In genomic region chr11:134668796-134669195, GRCh38 we compare ENCODE assay signal across 22 cellular contexts.
"Had no signal": no experiment of that assay in that cellular context is flagged by ENCODE, and none has a peak within 500 bp of the region (broad histone marks: within the 10 kb centered on the region; RNA-seq: fewer than 3 reads in every experiment).

No MANE protein-coding gene starts in this region.

- H3K9ac ChIP-seq: neural progenitor cell had no signal

- H3K27ac Mint-ChIP-seq: naive thymus-derived CD8-positive, alpha-beta T cell; neural progenitor cell; stimulated activated naive B cell treated with anti-CD40 and anti-IgM and Interleukin-4, amounts not matched to agents 10 μg/mL and 1 μg/mL and 100 μg/mL, for 72 hours had no signal

- H3K9me3 ChIP-seq: breast epithelium, mucosa of descending colon, pancreas, right lobe of liver, thyroid gland, upper lobe of right lung had no signal

- ATAC-seq: esophagus mucosa; gastroesophageal sphincter; left lobe of liver; mucosa of descending colon; naive thymus-derived CD8-positive, alpha-beta T cell; pancreas; psoas muscle; right lobe of liver; stimulated activated naive B cell treated with anti-CD40 and anti-IgM and Interleukin-4, amounts not matched to agents 10 μg/mL and 1 μg/mL and 100 μg/mL, for 72 hours; upper lobe of right lung had no signal

- DNase-seq: central memory CD4-positive, alpha-beta T cell; glutamatergic neuron; islet precursor cell; mucosa of descending colon; naive thymus-derived CD8-positive, alpha-beta T cell; occipital lobe; pancreas; psoas muscle; retina; right lobe of liver; stimulated activated CD4-positive, alpha-beta T cell treated with anti-CD3 and anti-CD28 coated beads, Interleukin-2, amount 100 ng/mL, for 24 hours; stimulated activated CD4-positive, alpha-beta T cell treated with anti-CD3 and anti-CD28 coated beads, Interleukin-4, amount 100 ng/mL, for 4 hours; stimulated activated naive B cell treated with anti-CD40 and anti-IgM and Interleukin-4, amounts not matched to agents 10 μg/mL and 1 μg/mL and 100 μg/mL, for 72 hours; thyroid gland; upper lobe of right lung had no signal

- H3K27me3 ChIP-seq: neural progenitor cell, pancreas, right lobe of liver, thyroid gland, upper lobe of right lung had no signal

- H3K4me2 ChIP-seq: neural progenitor cell had no signal

- H3K4me1 ChIP-seq: breast epithelium, gastroesophageal sphincter, neural progenitor cell, pancreas, psoas muscle, right lobe of liver, spleen, suprapubic skin, thyroid gland, upper lobe of right lung had no signal

- H3K27ac ChIP-seq: breast epithelium, gastroesophageal sphincter, neural progenitor cell, pancreas, psoas muscle, right lobe of liver, spleen, suprapubic skin, thyroid gland, upper lobe of right lung had no signal

- H3K36me3 Mint-ChIP-seq: naive thymus-derived CD8-positive, alpha-beta T cell; neural progenitor cell; stimulated activated naive B cell treated with anti-CD40 and anti-IgM and Interleukin-4, amounts not matched to agents 10 μg/mL and 1 μg/mL and 100 μg/mL, for 72 hours had no signal

- FAIRE-seq: pancreas had no signal

- H2AFZ ChIP-seq: neural progenitor cell had no signal

- H3K4me1 Mint-ChIP-seq: naive thymus-derived CD8-positive, alpha-beta T cell; stimulated activated naive B cell treated with anti-CD40 and anti-IgM and Interleukin-4, amounts not matched to agents 10 μg/mL and 1 μg/mL and 100 μg/mL, for 72 hours had no signal

- H3K4me3 Mint-ChIP-seq: naive thymus-derived CD8-positive, alpha-beta T cell; neural progenitor cell; stimulated activated naive B cell treated with anti-CD40 and anti-IgM and Interleukin-4, amounts not matched to agents 10 μg/mL and 1 μg/mL and 100 μg/mL, for 72 hours had no signal

- H3K4me3 ChIP-seq: breast epithelium, gastroesophageal sphincter, mucosa of descending colon, neural progenitor cell, pancreas, psoas muscle, right lobe of liver, spleen, suprapubic skin, thyroid gland, upper lobe of right lung had no signal

- H3K36me3 ChIP-seq: breast epithelium, gastroesophageal sphincter, neural progenitor cell, pancreas, right lobe of liver, spleen, suprapubic skin, thyroid gland, upper lobe of right lung had no signal
